8 cellular contexts compared by ENCODE assay signal in genomic region chr1:31936966-31937299, GRCh38. TPM values are rescaled to one million over a fixed set of nuclear protein-coding genes. Genes with fewer than 3 reads are reported as not detected.
DNase-seq lines count a peak whose midpoint lies in the region; TF ChIP-seq lines count a peak whose summit lies in the region.

No MANE protein-coding gene starts in this region.

- no peaks in the 10 kb centered on the region for H3K9me3 Mint-ChIP-seq in T-helper 2 cell treated with Interferon-gamma antibody and Interleukin-4, amounts not matched to agents 5 μg/mL and 100 μg/mL, for 36 hours

- peaks cover 54 to 68% of the 10 kb centered on the region in 2 donors for H3K4me1 ChIP-seq in adrenal gland (replicated peaks in 1 of 2)
- peaks cover 75% of the 10 kb centered on the region for H3K4me1 ChIP-seq in suprapubic skin

- H3K27ac ChIP-seq in adrenal gland = peak overlapping the region; percentile 20 to 100 (median 87)
- H3K27ac ChIP-seq in layer of hippocampus (ENCODE audit: low read depth, low read length) = peak overlapping the region; percentile 90
- H3K27ac ChIP-seq in suprapubic skin = peak overlapping the region; percentile 97

- no peak for TF ChIP-seq EP300 in suprapubic skin (IDR thresholded peaks at IDR 0.05)

- peaks cover 43% of the 10 kb centered on the region for H3K36me3 Mint-ChIP-seq in T-helper 2 cell treated with Interferon-gamma antibody and Interleukin-4, amounts not matched to agents 5 μg/mL and 100 μg/mL, for 36 hours (ENCODE audit: low read depth)

- peaks cover 61% of the 10 kb centered on the region for H3K4me1 Mint-ChIP-seq in T-helper 2 cell treated with Interferon-gamma antibody and Interleukin-4, amounts not matched to agents 5 μg/mL and 100 μg/mL, for 36 hours (ENCODE audit: low read depth)

- H3K36me3 ChIP-seq in adrenal gland (replicated peaks in 1 of 2) (no peaks in the 10 kb centered on the region), suprapubic skin (no peaks in the 10 kb centered on the region)

- intact Hi-C loops in adrenal gland (cut with DNase I) = no loop called here
- intact Hi-C loops in head of caudate nucleus (cut with DNase I) = no loop called here

- no peak for DNase-seq in T-helper 2 cell treated with Interferon-gamma antibody and Interleukin-4, amounts not matched to agents 5 μg/mL and 100 μg/mL, for 36 hours (ENCODE audit: low spot score)
- no peak for DNase-seq in T-helper 2 cell
- peak in 1 of 7 donors; percentile 13 for DNase-seq in adrenal gland
- no peak for DNase-seq in suprapubic skin (ENCODE audit: low spot score in 2 of 2)
- DNase-seq in kidney glomerular epithelial cell (lab: John Stamatoyannopoulos, UW) = no peak
- no peak for DNase-seq in germinal center (ENCODE audit: low spot score)
- DNase-seq in head of caudate nucleus = no peak

- no peaks in the 10 kb centered on the region for H3K9me3 ChIP-seq in adrenal gland (replicated peaks in 1 of 3)
- no peaks in the 10 kb centered on the region for H3K9me3 ChIP-seq in suprapubic skin

- 0 to 21% (median 6%) methylated on average over 2 of the region's 2 CpGs for WGBS in adrenal gland, 4 donors
- 1% methylated on average over 2 of the region's 2 CpGs for WGBS in suprapubic skin

- no peaks in the 10 kb centered on the region for H3K27me3 Mint-ChIP-seq in T-helper 2 cell treated with Interferon-gamma antibody and Interleukin-4, amounts not matched to agents 5 μg/mL and 100 μg/mL, for 36 hours (ENCODE audit: low read depth)

- peak overlapping the region; percentile 97 for H3K27ac Mint-ChIP-seq in T-helper 2 cell treated with Interferon-gamma antibody and Interleukin-4, amounts not matched to agents 5 μg/mL and 100 μg/mL, for 36 hours

- H3K4me3 ChIP-seq in adrenal gland (peak overlapping the region in 3 of 4 donors; percentile 1 to 96 (median 67)), suprapubic skin (peak overlapping the region; percentile 82)

- peak overlapping the region; percentile 99 for H3K4me3 Mint-ChIP-seq in T-helper 2 cell treated with Interferon-gamma antibody and Interleukin-4, amounts not matched to agents 5 μg/mL and 100 μg/mL, for 36 hours

- H3K27me3 ChIP-seq in adrenal gland (no peaks in the 10 kb centered on the region), layer of hippocampus (ENCODE audit: control insufficient read depth, insufficient read depth, low read length) (no peaks in the 10 kb centered on the region), suprapubic skin (no peaks in the 10 kb centered on the region)

- TF ChIP-seq CTCF in adrenal gland (IDR thresholded peaks at IDR 0.05) (no peak), suprapubic skin (IDR thresholded peaks at IDR 0.05) (no peak)

- TF ChIP-seq POLR2A in adrenal gland (IDR thresholded peaks at IDR 0.05) = no peak
- no peak for TF ChIP-seq POLR2A in suprapubic skin (IDR thresholded peaks at IDR 0.05)

RNA-seq across cellular contexts. Expression of gene PTP4A2, which starts 1.2 kb away (rescaled TPM):
- 100 to 1,000 TPM in 6 of 8 donors, 10 to 100 TPM in 2; 75.9 to 268 (median 185) TPM for total RNA-seq in adrenal gland
- 100 to 1,000 TPM in 1 of 3 donors, 10 to 100 TPM in 2; 51.8 to 371 (median 56.2) TPM for polyA plus RNA-seq in adrenal gland
- 100 to 1,000 TPM in 3 of 4 donors, 10 to 100 TPM in 1; 97.2 to 147 (median 121) TPM for total RNA-seq in suprapubic skin
